1 cellular context compared by ENCODE assay signal in genomic region chr1:100354971-100355394, GRCh38.
TF ChIP-seq lines count a peak whose summit lies in the region.

No MANE protein-coding gene starts in this region.

TF ChIP-seq in HEK293, 187 proteins besides CTCF, POLR2A, EP300 and RAD21 (continued from another document):
- TF ChIP-seq, protein P1, sequence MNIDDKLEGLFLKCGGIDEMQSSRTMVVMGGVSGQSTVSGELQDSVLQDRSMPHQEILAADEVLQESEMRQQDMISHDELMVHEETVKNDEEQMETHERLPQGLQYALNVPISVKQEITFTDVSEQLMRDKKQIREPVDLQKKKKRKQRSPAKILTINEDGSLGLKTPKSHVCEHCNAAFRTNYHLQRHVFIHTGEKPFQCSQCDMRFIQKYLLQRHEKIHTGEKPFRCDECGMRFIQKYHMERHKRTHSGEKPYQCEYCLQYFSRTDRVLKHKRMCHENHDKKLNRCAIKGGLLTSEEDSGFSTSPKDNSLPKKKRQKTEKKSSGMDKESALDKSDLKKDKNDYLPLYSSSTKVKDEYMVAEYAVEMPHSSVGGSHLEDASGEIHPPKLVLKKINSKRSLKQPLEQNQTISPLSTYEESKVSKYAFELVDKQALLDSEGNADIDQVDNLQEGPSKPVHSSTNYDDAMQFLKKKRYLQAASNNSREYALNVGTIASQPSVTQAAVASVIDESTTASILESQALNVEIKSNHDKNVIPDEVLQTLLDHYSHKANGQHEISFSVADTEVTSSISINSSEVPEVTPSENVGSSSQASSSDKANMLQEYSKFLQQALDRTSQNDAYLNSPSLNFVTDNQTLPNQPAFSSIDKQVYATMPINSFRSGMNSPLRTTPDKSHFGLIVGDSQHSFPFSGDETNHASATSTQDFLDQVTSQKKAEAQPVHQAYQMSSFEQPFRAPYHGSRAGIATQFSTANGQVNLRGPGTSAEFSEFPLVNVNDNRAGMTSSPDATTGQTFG (tag by site-specific recombination; IDR thresholded peaks at IDR 0.05; ENCODE audit: borderline replicate concordance) = no peak
- TF ChIP-seq ZBTB8A (tag by site-specific recombination; IDR thresholded peaks at IDR 0.05) = no peak
- TF ChIP-seq ZNF169 (tag by site-specific recombination; IDR thresholded peaks at IDR 0.05) = no peak
- no peak for TF ChIP-seq KLF10 (tag by site-specific recombination; IDR thresholded peaks at IDR 0.05)
- TF ChIP-seq ZNF777 (tag by site-specific recombination; IDR thresholded peaks at IDR 0.05; ENCODE audit: borderline replicate concordance) = no peak
- TF ChIP-seq ZNF624 (tag by site-specific recombination; IDR thresholded peaks at IDR 0.05) = no peak
TF ChIP-seq in HEK293: peak in this region for 39.
